Comparison of ENCODE assay signal across 11 cellular contexts in the genomic region with DNA sequence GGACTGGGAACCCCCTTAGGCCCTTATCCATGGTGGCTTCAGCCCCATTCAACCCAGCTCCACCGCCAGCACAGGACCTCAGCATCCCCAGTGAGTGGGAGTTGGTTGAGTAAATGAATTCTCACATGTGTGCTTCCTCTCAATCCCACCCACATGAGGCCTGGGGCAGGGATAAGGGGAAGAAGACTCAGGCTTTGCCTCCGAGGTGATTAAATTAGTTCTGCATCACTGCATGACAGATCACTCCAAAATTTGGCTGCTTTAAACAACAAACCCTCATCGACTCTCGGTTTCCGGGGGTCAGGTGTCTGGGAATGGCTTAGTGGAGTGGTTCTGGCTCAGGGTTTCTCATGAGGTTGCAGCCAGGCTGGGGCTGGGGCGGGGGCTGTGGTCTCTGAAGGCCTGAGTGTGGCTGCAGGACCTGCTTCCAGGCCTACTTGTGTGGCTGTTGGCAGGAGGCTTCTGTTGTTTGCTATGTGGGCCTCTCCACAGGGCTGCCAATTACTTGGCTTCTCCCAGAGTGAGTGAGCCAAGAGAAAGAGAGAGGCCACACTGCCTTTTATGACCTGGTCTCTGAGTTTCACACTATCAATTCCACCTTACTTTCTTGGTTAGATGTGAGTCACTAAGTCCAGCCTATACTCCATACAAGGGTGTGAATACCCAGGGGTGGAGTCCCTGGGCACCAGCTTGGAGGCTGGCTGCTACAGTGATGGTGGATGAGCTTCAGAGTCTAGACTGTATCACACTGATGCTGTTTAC. TPM values are rescaled to one million over a fixed set of nuclear protein-coding genes. Genes with fewer than 3 reads are reported as not detected.
DNase-seq lines count a peak whose midpoint lies in the region; ATAC-seq and TF ChIP-seq lines count a peak whose summit lies in the region.
"Had no signal": no experiment of that assay in that cellular context is flagged by ENCODE, and none has a peak within 500 bp of the region (broad histone marks: within the 10 kb centered on the region; RNA-seq: fewer than 3 reads in every experiment).

No MANE protein-coding gene starts in this region.

- ATAC-seq in foreskin keratinocyte (peak; percentile 16), sciatic nerve (peak; percentile 52)

- H3K27ac ChIP-seq in foreskin keratinocyte (no peak overlapping the region), WERI-Rb-1 (no peak overlapping the region)
- H3K27ac ChIP-seq: VCaP had no signal

- DNase-seq in DMS53 (lab: John Stamatoyannopoulos, UW) (peak; percentile 37), DMS53 treated with DMSO at 0.1 percent for 48 hours (lab: John Stamatoyannopoulos, UW; ENCODE audit: unreplicated experiment) (no peak), NCI-H2029 (lab: John Stamatoyannopoulos, UW) (peak; percentile 91), foreskin keratinocyte (peak in 1 of 2 donors; percentile 9), sciatic nerve (ENCODE audit: low spot score) (no peak), WERI-Rb-1 (no peak), NCI-H1694 treated with DMSO at 0.1 percent for 48 hours (lab: John Stamatoyannopoulos, UW) (no peak), COLO668 (lab: John Stamatoyannopoulos, UW; ENCODE audit: unreplicated experiment) (no peak)

- H3K27me3 ChIP-seq in foreskin keratinocyte (peaks cover 6% of the 10 kb centered on the region), WERI-Rb-1 (ENCODE audit: insufficient read depth, low read depth, severe bottlenecking) (no peaks in the 10 kb centered on the region)

- TF ChIP-seq CTCF in foreskin keratinocyte (conservative IDR thresholded peaks at IDR 0.05) = no peak
- TF ChIP-seq CTCF in WERI-Rb-1 (IDR thresholded peaks at IDR 0.05; ENCODE audit: low read depth, low read length) = no peak

- no peak overlapping the region for H3K4me3 ChIP-seq in WERI-Rb-1 (ENCODE audit: low read depth, low read length)

- H3K36me3 ChIP-seq in WERI-Rb-1 = no peaks in the 10 kb centered on the region

- no peaks in the 10 kb centered on the region for H3K4me1 ChIP-seq in foreskin keratinocyte

- intact Hi-C loops in sciatic nerve (cut with DNase I) = no loop called here

- no peaks in the 10 kb centered on the region for H3K9me3 ChIP-seq in WERI-Rb-1 (ENCODE audit: severe bottlenecking)

RNA-seq across cellular contexts. Expression of a gene that starts 15.9 kb away (rescaled TPM):
- not detected in 2 replicates for total RNA-seq in foreskin keratinocyte
- not detected in 2 replicates for polyA plus RNA-seq in foreskin keratinocyte
- total RNA-seq in sciatic nerve = 0.18 TPM
- total RNA-seq: frontal cortex had no signal
- polyA plus RNA-seq: neural cell had no signal

RNA-seq across cellular contexts. Expression of a gene that starts 35.1 kb away (rescaled TPM):
- total RNA-seq in foreskin keratinocyte (1.2 and 1.4 TPM in 2 replicates), sciatic nerve (20.3 TPM)
- 1.1 and 1.3 TPM in 2 replicates for polyA plus RNA-seq in foreskin keratinocyte

Comparison
In these comparisons a context has a peak if more than half of its experiments do, and no peak if none do; other contexts are left out.
1. DNase-seq: peak in DMS53 (single experiment) and NCI-H2029 (single experiment); none in DMS53 treated with DMSO at 0.1 percent for 48 hours (single experiment), sciatic nerve (single experiment), WERI-Rb-1 (single experiment), NCI-H1694 treated with DMSO at 0.1 percent for 48 hours (single experiment) and COLO668 (single experiment).